ENCODE assay signal across 3 cellular contexts in genomic region chr6:31189223-31189622, GRCh38. TPM values are rescaled to one million over a fixed set of nuclear protein-coding genes. Genes with fewer than 3 reads are reported as not detected.
"Had no signal": no experiment of that assay in that cellular context is flagged by ENCODE, and none has a peak within 500 bp of the region (broad histone marks: within the 10 kb centered on the region; RNA-seq: fewer than 3 reads in every experiment).

No MANE protein-coding gene starts in this region.

RNA-seq across cellular contexts. Expression of gene POU5F1, which starts 18.7 kb away (rescaled TPM):
- total RNA-seq: H4 had no signal

RNA-seq across cellular contexts. Expression of gene PSORS1C2, which starts 50.4 kb away (rescaled TPM):
- total RNA-seq: H4, HT-29 had no signal
- polyA plus RNA-seq: IgD-negative memory B cell had no signal
